Comparison of ENCODE assay signal across 2 cellular contexts in the genomic region with DNA sequence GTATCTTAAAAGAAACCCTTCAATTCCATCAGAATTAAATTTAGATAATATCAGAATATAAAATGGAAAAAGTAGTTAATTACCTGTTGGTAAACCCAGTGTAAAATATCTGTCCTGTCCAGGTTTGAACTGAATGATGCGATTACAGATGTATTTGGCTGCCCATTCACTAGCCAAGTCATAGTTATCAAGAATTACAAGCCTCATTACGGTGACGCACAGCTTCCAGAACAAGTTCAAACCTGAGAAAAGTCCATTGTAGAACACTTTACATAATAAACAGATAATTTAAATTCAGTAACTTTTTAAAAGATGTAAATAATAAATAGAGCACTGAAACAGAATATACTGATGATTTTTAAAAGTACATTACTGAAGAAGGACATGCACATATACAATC.
TF ChIP-seq lines count a peak whose summit lies in the region.

No MANE protein-coding gene starts in this region.

TF ChIP-seq in HEK293, 187 proteins besides CTCF, POLR2A, EP300 and RAD21:
- TF ChIP-seq, protein P1, sequence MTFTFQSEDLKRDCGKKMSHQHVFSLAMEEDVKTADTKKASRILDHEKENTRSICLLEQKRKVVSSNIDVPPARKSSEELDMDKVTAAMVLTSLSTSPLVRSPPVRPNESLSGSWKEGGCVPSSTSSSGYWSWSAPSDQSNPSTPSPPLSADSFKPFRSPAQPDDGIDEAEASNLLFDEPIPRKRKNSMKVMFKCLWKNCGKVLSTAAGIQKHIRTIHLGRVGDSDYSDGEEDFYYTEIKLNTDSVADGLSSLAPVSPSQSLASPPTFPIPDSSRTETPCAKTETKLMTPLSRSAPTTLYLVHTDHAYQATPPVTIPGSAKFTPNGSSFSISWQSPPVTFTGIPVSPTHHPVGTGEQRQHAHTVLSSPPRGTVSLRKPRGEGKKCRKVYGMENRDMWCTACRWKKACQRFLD (tag by site-specific recombination; IDR thresholded peaks at IDR 0.05) = no peak
- TF ChIP-seq ZNF776 (tag by site-specific recombination; IDR thresholded peaks at IDR 0.05; ENCODE audit: borderline replicate concordance) (no peak), SCRT2 (tag by site-specific recombination; IDR thresholded peaks at IDR 0.05) (no peak), YY2 (tag by site-specific recombination; IDR thresholded peaks at IDR 0.05) (no peak), ZNF521 (tag by site-specific recombination; IDR thresholded peaks at IDR 0.05) (no peak), RBAK (tag by site-specific recombination; IDR thresholded peaks at IDR 0.05) (no peak)
- TF ChIP-seq, protein P2, sequence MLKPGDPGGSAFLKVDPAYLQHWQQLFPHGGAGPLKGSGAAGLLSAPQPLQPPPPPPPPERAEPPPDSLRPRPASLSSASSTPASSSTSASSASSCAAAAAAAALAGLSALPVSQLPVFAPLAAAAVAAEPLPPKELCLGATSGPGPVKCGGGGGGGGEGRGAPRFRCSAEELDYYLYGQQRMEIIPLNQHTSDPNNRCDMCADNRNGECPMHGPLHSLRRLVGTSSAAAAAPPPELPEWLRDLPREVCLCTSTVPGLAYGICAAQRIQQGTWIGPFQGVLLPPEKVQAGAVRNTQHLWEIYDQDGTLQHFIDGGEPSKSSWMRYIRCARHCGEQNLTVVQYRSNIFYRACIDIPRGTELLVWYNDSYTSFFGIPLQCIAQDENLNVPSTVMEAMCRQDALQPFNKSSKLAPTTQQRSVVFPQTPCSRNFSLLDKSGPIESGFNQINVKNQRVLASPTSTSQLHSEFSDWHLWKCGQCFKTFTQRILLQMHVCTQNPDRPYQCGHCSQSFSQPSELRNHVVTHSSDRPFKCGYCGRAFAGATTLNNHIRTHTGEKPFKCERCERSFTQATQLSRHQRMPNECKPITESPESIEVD (tag by site-specific recombination; IDR thresholded peaks at IDR 0.05) = 0 out of 2 replicates have a peak, but pooled peaks have one; percentile 14
TF ChIP-seq in HEK293: peak in this region for 1.

TF ChIP-seq in GM12878, 131 proteins besides CTCF, POLR2A, EP300 and RAD21 (continued from another document):
- no peak for TF ChIP-seq SPI1 (IDR thresholded peaks at IDR 0.05; ENCODE audit: borderline replicate concordance, insufficient read depth, low read depth, low read length)
- TF ChIP-seq IRF4 (IDR thresholded peaks at IDR 0.05; ENCODE audit: low read depth, low read length) = no peak
- TF ChIP-seq PML (IDR thresholded peaks at IDR 0.05; ENCODE audit: low read length) = no peak
